16 cellular contexts compared by ENCODE assay signal in genomic region chr1:195376190-195376589, GRCh38.
DNase-seq lines count a peak whose midpoint lies in the region; ATAC-seq and TF ChIP-seq lines count a peak whose summit lies in the region.
"Had no signal": no experiment of that assay in that cellular context is flagged by ENCODE, and none has a peak within 500 bp of the region (broad histone marks: within the 10 kb centered on the region; RNA-seq: fewer than 3 reads in every experiment).

No MANE protein-coding gene starts in this region.

- TF ChIP-seq EP300 in upper lobe of left lung (IDR thresholded peaks at IDR 0.05), result no peak

- no peaks in the 10 kb centered on the region for H3K9me3 ChIP-seq in upper lobe of left lung

- CTCF ChIA-PET in RWPE1 (lab: Yijun Ruan, JAX), result interaction anchor here (0.6 to 1.3 kb wide), 8 partner anchors 12 to 1566 kb away, joined by 3 to 7 read pairs (median 4); no protein-coding TSS in a partner anchor

- POLR2A ChIA-PET in RWPE1 (lab: Yijun Ruan, JAX; ENCODE audit: low non-redundant PET), result no interaction called here

- no peaks in the 10 kb centered on the region for H3K9me3 Mint-ChIP-seq in glutamatergic neuron (ENCODE audit: unreplicated experiment)
- H3K9me3 Mint-ChIP-seq: activated T-cell treated with anti-CD3 and anti-CD28 coated beads, Interleukin-2, amount 50 U/mL, for 4 hours had no signal

- no peak for TF ChIP-seq POLR2A in upper lobe of left lung (IDR thresholded peaks at IDR 0.05)

- no peaks in the 10 kb centered on the region for H3K36me3 Mint-ChIP-seq in glutamatergic neuron (ENCODE audit: unreplicated experiment)

- peaks cover 4% of the 10 kb centered on the region for H3K4me1 Mint-ChIP-seq in glutamatergic neuron (ENCODE audit: low read depth, unreplicated experiment)

- no peak overlapping the region for H3K27ac Mint-ChIP-seq in glutamatergic neuron (ENCODE audit: unreplicated experiment)

- no peaks in the 10 kb centered on the region for H3K36me3 ChIP-seq in upper lobe of left lung

- TF ChIP-seq CTCF in RWPE1 (conservative IDR thresholded peaks at IDR 0.05; ENCODE audit: low read depth), result no peak
- peak; percentile 43 for TF ChIP-seq CTCF in glutamatergic neuron (IDR thresholded peaks at IDR 0.05; ENCODE audit: partially characterized antibody, unreplicated experiment)
- no peak for TF ChIP-seq CTCF in upper lobe of left lung (IDR thresholded peaks at IDR 0.05)

- H3K4me1 ChIP-seq in upper lobe of left lung, result no peaks in the 10 kb centered on the region

- H3K4me3 Mint-ChIP-seq in glutamatergic neuron (ENCODE audit: unreplicated experiment), result no peak overlapping the region
- H3K4me3 Mint-ChIP-seq: activated T-cell treated with anti-CD3 and anti-CD28 coated beads, Interleukin-2, amount 50 U/mL, for 4 hours had no signal

- ATAC-seq in HG03342 (IDR thresholded peaks at IDR 0.05; ENCODE audit: unreplicated experiment) (peak; percentile 55), upper lobe of left lung (ENCODE audit: low FRiP score in 2 of 2) (no peak), GM19328 (IDR thresholded peaks at IDR 0.05; ENCODE audit: unreplicated experiment) (no peak)
- ATAC-seq: activated T-cell treated with anti-CD3 and anti-CD28 coated beads, Interleukin-2, amount 50 U/mL, for 4 hours had no signal

- H3K27ac ChIP-seq in RWPE1 (no peak overlapping the region), upper lobe of left lung (no peak overlapping the region)
- H3K27ac ChIP-seq: HL-60 had no signal

- no peak overlapping the region for H3K4me3 ChIP-seq in upper lobe of left lung
- H3K4me3 ChIP-seq: lung had no signal

- no peaks in the 10 kb centered on the region for H3K27me3 Mint-ChIP-seq in glutamatergic neuron (ENCODE audit: unreplicated experiment)

- no peaks in the 10 kb centered on the region for H3K27me3 ChIP-seq in upper lobe of left lung

- peak; percentile 5 for DNase-seq in GM03348 (ENCODE audit: low spot score)
- peak; percentile 26 for DNase-seq in RWPE1 (ENCODE audit: low spot score)
- no peak for DNase-seq in glutamatergic neuron
- DNase-seq in upper lobe of left lung, result no peak
- no peak for DNase-seq in hippocampal formation (lab: John Stamatoyannopoulos, UW)
- no peak for DNase-seq in NCI-H146 (lab: John Stamatoyannopoulos, UW)
- DNase-seq: activated CD4-positive, CD25-positive, alpha-beta regulatory T cell; activated T-cell treated with anti-CD3 and anti-CD28 coated beads, Interleukin-2, amount 50 U/mL, for 4 hours; cerebellar nuclear complex; HCEC 1CT; NCI-H187 treated with DMSO at 0.1 percent for 48 hours; posterior cingulate gyrus had no signal

Comparison
In these comparisons a context has a peak if more than half of its experiments do, and no peak if none do; other contexts are left out.
1. DNase-seq: peak in GM03348 (single experiment) and RWPE1 (single experiment); none in glutamatergic neuron (single experiment), upper lobe of left lung (0 of 2), hippocampal formation (0 of 2) and NCI-H146 (single experiment).